ENCODE assay signal across 7 cellular contexts in the genomic region with DNA sequence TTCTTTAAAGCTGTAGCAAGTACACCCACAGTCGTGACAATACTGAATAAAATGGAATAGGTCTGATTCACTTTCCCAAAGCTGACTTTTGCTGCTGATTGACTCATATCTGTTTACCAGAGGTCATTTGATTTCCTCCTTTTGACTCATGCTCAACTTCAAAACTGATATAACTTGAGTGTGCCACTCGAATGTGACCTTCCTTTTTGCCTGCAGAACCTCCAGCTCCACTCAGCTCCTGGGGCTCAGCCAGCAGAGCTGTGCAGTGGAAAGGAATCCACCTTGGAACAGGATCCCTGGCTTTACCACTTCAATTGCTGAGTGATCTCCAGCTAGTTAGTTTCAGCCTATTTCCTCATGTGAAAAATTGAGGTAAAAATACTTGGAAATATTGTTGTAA.
DNase-seq lines count a peak whose midpoint lies in the region; ATAC-seq and TF ChIP-seq lines count a peak whose summit lies in the region.

No MANE protein-coding gene starts in this region.

- ATAC-seq in GM18519 (IDR thresholded peaks at IDR 0.05; ENCODE audit: low FRiP score, unreplicated experiment) (peak; percentile 59), HCT116 (peak; percentile 58), Right ventricle myocardium superior (ENCODE audit: poor library complexity) (peak; percentile 92)

- peak; percentile 29; the same call in 1 of the 2 replicates for TF ChIP-seq RAD21 in HCT116 (IDR thresholded peaks at IDR 0.05; ENCODE audit: low read depth)

- no peaks in the 10 kb centered on the region for H4K20me1 ChIP-seq in HCT116 (ENCODE audit: insufficient read depth)
- no peaks in the 10 kb centered on the region for H4K20me1 ChIP-seq in OCI-LY3 (ENCODE audit: insufficient read depth, low read length)

- H3K4me2 ChIP-seq in HCT116 (ENCODE audit: low read length): peak overlapping the region; percentile 71
- H3K4me2 ChIP-seq in OCI-LY3 (ENCODE audit: low read length): peak overlapping the region; percentile 60

- peak overlapping the region; percentile 50 for H3K9ac ChIP-seq in HCT116 (ENCODE audit: low read length)
- H3K9ac ChIP-seq in OCI-LY3 (ENCODE audit: low read length): no peak overlapping the region

- no peak for TF ChIP-seq POLR2A in HCT116 (IDR thresholded peaks at IDR 0.05; ENCODE audit: borderline replicate concordance, extremely low read depth, insufficient read depth, insufficient read length)

- BruUV-seq in HCT116 (replicated peaks; lab: Mats Ljungman, UMichigan): no TSS peak

- H2AFZ ChIP-seq in HCT116 (ENCODE audit: low read depth, low read length, poor library complexity, severe bottlenecking) (no peak overlapping the region), OCI-LY3 (ENCODE audit: low read depth, low read length) (no peak overlapping the region)

- H3K27ac Mint-ChIP-seq in osteocyte (ENCODE audit: unreplicated experiment): no peak overlapping the region
- H3K27ac Mint-ChIP-seq in type B pancreatic cell: no peak overlapping the region

- H3K27me3 ChIP-seq in HCT116 (ENCODE audit: insufficient read depth, low read length) (no peaks in the 10 kb centered on the region), OCI-LY3 (ENCODE audit: low read depth, low read length) (no peaks in the 10 kb centered on the region), H7 (ENCODE audit: control insufficient read depth, insufficient read depth, low read length) (no peaks in the 10 kb centered on the region)

- POLR2A ChIA-PET in HCT116 (lab: Charles Lee): interaction anchor here (0.6 to 1.4 kb wide), 6 partner anchors 9 to 82 kb away, joined by 3 to 6 read pairs (median 4); no protein-coding TSS in a partner anchor

- H3K4me3 Mint-ChIP-seq in osteocyte (ENCODE audit: unreplicated experiment) (no peak overlapping the region), type B pancreatic cell (no peak overlapping the region)

- H3K4me1 ChIP-seq in HCT116 (ENCODE audit: control insufficient read depth in 1 of 2, insufficient read depth in 2 of 2, low read length in 2 of 2) (peaks cover 25 to 97% of the 10 kb centered on the region in 2 experiments), OCI-LY3 (ENCODE audit: low read length) (peaks cover 36% of the 10 kb centered on the region)

- peak overlapping the region in 1 of 2 experiments; percentile 27; a peak in 2 of 4 replicates for H3K4me3 ChIP-seq in HCT116 (replicated peaks in 1 of 2; ENCODE audit: low read depth in 1 of 2, low read length in 2 of 2)
- 0 out of 2 replicates have a peak overlapping the region, but pooled peaks have one; percentile 6 for H3K4me3 ChIP-seq in OCI-LY3 (ENCODE audit: low read length)
- no peak overlapping the region for H3K4me3 ChIP-seq in H7 (ENCODE audit: insufficient read depth, low read depth, low read length)

- no peaks in the 10 kb centered on the region for H3K9me3 Mint-ChIP-seq in osteocyte (ENCODE audit: unreplicated experiment)
- H3K9me3 Mint-ChIP-seq in type B pancreatic cell: no peaks in the 10 kb centered on the region

- H3K27ac ChIP-seq in HCT116 (ENCODE audit: low read depth, low read length) (peak overlapping the region; percentile 73), OCI-LY3 (ENCODE audit: low read length) (no peak overlapping the region)

- DNase-seq in HCT116 (ENCODE audit: low read depth, low spot score): peak; percentile 87
- peak; percentile 86 for DNase-seq in Right ventricle myocardium superior
- no peak for DNase-seq in H7
- no peak for DNase-seq in osteocyte (ENCODE audit: extremely low spot score, unreplicated experiment)
- DNase-seq in type B pancreatic cell (ENCODE audit: extremely low spot score, unreplicated experiment): no peak

- intact Hi-C loops in HCT116 (cut with micrococcal nuclease): loop anchor here (5.0 kb wide), 2 partner anchors 72 to 78 kb away; no protein-coding TSS in a partner anchor
- intact Hi-C loops in Right ventricle myocardium superior (cut with DNase I): no loop called here

- TF ChIP-seq CTCF in HCT116 (IDR thresholded peaks at IDR 0.05 in 2 of 3, conservative IDR thresholded peaks at IDR 0.05 in 1 of 3; ENCODE audit: borderline replicate concordance in 1 of 3, insufficient read depth in 1 of 3, low read depth in 2 of 3, low read length in 2 of 3) (no peak), OCI-LY3 (IDR thresholded peaks at IDR 0.05; ENCODE audit: low read depth, low read length) (no peak), osteocyte (IDR thresholded peaks at IDR 0.05) (no peak), type B pancreatic cell (conservative IDR thresholded peaks at IDR 0.05) (no peak)

- H3K36me3 Mint-ChIP-seq in osteocyte (ENCODE audit: unreplicated experiment) (no peaks in the 10 kb centered on the region), type B pancreatic cell (no peaks in the 10 kb centered on the region)

- CTCF ChIA-PET in HCT116 (lab: Charles Lee): interaction anchor here (1.1 to 1.2 kb wide), 2 partner anchors 83 to 114 kb away, joined by 3 to 5 read pairs; no protein-coding TSS in a partner anchor

- H3K9me3 ChIP-seq in HCT116 (ENCODE audit: control insufficient read depth in 1 of 2, insufficient read depth in 1 of 2, low read depth in 1 of 2, low read length in 2 of 2) (no peaks in the 10 kb centered on the region), OCI-LY3 (ENCODE audit: insufficient read depth, low read length) (no peaks in the 10 kb centered on the region)

- H3K4me1 Mint-ChIP-seq in osteocyte (ENCODE audit: unreplicated experiment) (peaks cover 8% of the 10 kb centered on the region), type B pancreatic cell (ENCODE audit: unreplicated experiment) (peaks cover 4% of the 10 kb centered on the region)

- H3K27me3 Mint-ChIP-seq in osteocyte (ENCODE audit: unreplicated experiment): peaks cover 7% of the 10 kb centered on the region
- no peaks in the 10 kb centered on the region for H3K27me3 Mint-ChIP-seq in type B pancreatic cell

- H3K79me2 ChIP-seq in HCT116 (ENCODE audit: insufficient read depth, low read length) (no peaks in the 10 kb centered on the region), OCI-LY3 (ENCODE audit: low read length) (no peaks in the 10 kb centered on the region)

- no peaks in the 10 kb centered on the region for H3K36me3 ChIP-seq in HCT116 (ENCODE audit: control insufficient read depth in 1 of 2, insufficient read depth in 2 of 2, low read length in 2 of 2)
- no peaks in the 10 kb centered on the region for H3K36me3 ChIP-seq in OCI-LY3 (replicated peaks; ENCODE audit: low read depth, low read length)
- no peaks in the 10 kb centered on the region for H3K36me3 ChIP-seq in H7 (replicated peaks; ENCODE audit: control insufficient read depth, insufficient read depth, low read length)

- no peaks in the 10 kb centered on the region for H3K9me2 ChIP-seq in HCT116 (ENCODE audit: insufficient read depth)

- RAD21 ChIA-PET in HCT116 (lab: Charles Lee; ENCODE audit: low non-redundant PET in 1 of 2, low total read pairs in 2 of 2, uncharacterized antibody in 2 of 2, unreplicated experiment in 2 of 2): no interaction called here

TF ChIP-seq in HCT116, 20 proteins besides CTCF, POLR2A, EP300 and RAD21 (continues in another document):
- peak; percentile 81 for TF ChIP-seq SIN3A (IDR thresholded peaks at IDR 0.05; ENCODE audit: low read depth)
- TF ChIP-seq SRF (IDR thresholded peaks at IDR 0.05; ENCODE audit: low read depth): peak; percentile 76
- no peak for TF ChIP-seq ZNF274 (IDR thresholded peaks at IDR 0.05; ENCODE audit: low read depth, low read length)
- TF ChIP-seq CBX3 (IDR thresholded peaks at IDR 0.05; ENCODE audit: low read depth): peak; percentile 92
- TF ChIP-seq CEBPB (IDR thresholded peaks at IDR 0.05; ENCODE audit: low read depth): peak; percentile 90
- TF ChIP-seq ZFX (IDR thresholded peaks at IDR 0.05): no peak
- TF ChIP-seq FOSL1 (IDR thresholded peaks at IDR 0.05; ENCODE audit: low read depth): peak; percentile 95
- TF ChIP-seq, protein P1, sequence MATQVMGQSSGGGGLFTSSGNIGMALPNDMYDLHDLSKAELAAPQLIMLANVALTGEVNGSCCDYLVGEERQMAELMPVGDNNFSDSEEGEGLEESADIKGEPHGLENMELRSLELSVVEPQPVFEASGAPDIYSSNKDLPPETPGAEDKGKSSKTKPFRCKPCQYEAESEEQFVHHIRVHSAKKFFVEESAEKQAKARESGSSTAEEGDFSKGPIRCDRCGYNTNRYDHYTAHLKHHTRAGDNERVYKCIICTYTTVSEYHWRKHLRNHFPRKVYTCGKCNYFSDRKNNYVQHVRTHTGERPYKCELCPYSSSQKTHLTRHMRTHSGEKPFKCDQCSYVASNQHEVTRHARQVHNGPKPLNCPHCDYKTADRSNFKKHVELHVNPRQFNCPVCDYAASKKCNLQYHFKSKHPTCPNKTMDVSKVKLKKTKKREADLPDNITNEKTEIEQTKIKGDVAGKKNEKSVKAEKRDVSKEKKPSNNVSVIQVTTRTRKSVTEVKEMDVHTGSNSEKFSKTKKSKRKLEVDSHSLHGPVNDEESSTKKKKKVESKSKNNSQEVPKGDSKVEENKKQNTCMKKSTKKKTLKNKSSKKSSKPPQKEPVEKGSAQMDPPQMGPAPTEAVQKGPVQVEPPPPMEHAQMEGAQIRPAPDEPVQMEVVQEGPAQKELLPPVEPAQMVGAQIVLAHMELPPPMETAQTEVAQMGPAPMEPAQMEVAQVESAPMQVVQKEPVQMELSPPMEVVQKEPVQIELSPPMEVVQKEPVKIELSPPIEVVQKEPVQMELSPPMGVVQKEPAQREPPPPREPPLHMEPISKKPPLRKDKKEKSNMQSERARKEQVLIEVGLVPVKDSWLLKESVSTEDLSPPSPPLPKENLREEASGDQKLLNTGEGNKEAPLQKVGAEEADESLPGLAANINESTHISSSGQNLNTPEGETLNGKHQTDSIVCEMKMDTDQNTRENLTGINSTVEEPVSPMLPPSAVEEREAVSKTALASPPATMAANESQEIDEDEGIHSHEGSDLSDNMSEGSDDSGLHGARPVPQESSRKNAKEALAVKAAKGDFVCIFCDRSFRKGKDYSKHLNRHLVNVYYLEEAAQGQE (IDR thresholded peaks at IDR 0.05; ENCODE audit: low read depth): no peak
- TF ChIP-seq, protein P2, sequence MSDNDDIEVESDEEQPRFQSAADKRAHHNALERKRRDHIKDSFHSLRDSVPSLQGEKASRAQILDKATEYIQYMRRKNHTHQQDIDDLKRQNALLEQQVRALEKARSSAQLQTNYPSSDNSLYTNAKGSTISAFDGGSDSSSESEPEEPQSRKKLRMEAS (IDR thresholded peaks at IDR 0.05): peak; percentile 64
- TF ChIP-seq EGR1 (IDR thresholded peaks at IDR 0.05; ENCODE audit: low read depth): 0 out of 2 replicates have a peak, but pooled peaks have one; percentile 27

Comparison
In these comparisons a context has a peak if more than half of its experiments do, and no peak if none do; other contexts are left out.
1. DNase-seq: peak in HCT116 (single experiment) and Right ventricle myocardium superior (single experiment); none in H7 (single experiment), osteocyte (single experiment) and type B pancreatic cell (single experiment).
2. Peak in every context shown above with its lines, with median percentiles within 50 percentile points of each other: ATAC-seq.